ENCODE assay signal across 1 cellular context in the genomic region with DNA sequence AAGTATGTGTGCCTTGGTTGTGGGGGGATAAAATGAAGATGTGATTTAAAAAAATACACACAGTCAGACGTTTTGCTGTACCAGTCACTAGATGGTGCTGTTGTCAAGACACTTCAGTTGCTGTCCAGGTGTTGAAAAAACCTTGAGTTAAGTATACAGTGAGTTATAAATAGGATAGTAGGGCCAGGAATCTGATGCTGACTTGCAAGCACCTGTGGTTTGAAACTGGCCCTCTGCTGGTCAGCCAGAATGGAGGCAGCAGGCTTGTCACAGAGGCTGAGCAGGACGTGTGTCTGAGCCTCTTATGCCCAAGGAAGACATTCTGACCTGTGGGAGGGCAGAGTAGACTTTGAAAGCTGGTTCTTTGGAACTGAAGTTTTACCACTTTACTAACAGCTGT.
A peak's percentile ranks its signal among the peaks of the same experiment; 100 is the strongest.
TF ChIP-seq lines count a peak whose summit lies in the region.

No MANE protein-coding gene starts in this region.

TF ChIP-seq in HepG2, 621 proteins besides CTCF, POLR2A, EP300 and RAD21 (continued from another document):
- TF ChIP-seq, protein P1, sequence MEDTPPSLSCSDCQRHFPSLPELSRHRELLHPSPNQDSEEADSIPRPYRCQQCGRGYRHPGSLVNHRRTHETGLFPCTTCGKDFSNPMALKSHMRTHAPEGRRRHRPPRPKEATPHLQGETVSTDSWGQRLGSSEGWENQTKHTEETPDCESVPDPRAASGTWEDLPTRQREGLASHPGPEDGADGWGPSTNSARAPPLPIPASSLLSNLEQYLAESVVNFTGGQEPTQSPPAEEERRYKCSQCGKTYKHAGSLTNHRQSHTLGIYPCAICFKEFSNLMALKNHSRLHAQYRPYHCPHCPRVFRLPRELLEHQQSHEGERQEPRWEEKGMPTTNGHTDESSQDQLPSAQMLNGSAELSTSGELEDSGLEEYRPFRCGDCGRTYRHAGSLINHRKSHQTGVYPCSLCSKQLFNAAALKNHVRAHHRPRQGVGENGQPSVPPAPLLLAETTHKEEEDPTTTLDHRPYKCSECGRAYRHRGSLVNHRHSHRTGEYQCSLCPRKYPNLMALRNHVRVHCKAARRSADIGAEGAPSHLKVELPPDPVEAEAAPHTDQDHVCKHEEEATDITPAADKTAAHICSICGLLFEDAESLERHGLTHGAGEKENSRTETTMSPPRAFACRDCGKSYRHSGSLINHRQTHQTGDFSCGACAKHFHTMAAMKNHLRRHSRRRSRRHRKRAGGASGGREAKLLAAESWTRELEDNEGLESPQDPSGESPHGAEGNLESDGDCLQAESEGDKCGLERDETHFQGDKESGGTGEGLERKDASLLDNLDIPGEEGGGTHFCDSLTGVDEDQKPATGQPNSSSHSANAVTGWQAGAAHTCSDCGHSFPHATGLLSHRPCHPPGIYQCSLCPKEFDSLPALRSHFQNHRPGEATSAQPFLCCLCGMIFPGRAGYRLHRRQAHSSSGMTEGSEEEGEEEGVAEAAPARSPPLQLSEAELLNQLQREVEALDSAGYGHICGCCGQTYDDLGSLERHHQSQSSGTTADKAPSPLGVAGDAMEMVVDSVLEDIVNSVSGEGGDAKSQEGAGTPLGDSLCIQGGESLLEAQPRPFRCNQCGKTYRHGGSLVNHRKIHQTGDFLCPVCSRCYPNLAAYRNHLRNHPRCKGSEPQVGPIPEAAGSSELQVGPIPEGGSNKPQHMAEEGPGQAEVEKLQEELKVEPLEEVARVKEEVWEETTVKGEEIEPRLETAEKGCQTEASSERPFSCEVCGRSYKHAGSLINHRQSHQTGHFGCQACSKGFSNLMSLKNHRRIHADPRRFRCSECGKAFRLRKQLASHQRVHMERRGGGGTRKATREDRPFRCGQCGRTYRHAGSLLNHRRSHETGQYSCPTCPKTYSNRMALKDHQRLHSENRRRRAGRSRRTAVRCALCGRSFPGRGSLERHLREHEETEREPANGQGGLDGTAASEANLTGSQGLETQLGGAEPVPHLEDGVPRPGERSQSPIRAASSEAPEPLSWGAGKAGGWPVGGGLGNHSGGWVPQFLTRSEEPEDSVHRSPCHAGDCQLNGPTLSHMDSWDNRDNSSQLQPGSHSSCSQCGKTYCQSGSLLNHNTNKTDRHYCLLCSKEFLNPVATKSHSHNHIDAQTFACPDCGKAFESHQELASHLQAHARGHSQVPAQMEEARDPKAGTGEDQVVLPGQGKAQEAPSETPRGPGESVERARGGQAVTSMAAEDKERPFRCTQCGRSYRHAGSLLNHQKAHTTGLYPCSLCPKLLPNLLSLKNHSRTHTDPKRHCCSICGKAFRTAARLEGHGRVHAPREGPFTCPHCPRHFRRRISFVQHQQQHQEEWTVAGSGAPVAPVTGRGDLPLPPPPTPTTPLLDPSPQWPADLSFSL (CRISPR knock-in tag; IDR thresholded peaks at IDR 0.05), result no peak
- TF ChIP-seq, protein P2, sequence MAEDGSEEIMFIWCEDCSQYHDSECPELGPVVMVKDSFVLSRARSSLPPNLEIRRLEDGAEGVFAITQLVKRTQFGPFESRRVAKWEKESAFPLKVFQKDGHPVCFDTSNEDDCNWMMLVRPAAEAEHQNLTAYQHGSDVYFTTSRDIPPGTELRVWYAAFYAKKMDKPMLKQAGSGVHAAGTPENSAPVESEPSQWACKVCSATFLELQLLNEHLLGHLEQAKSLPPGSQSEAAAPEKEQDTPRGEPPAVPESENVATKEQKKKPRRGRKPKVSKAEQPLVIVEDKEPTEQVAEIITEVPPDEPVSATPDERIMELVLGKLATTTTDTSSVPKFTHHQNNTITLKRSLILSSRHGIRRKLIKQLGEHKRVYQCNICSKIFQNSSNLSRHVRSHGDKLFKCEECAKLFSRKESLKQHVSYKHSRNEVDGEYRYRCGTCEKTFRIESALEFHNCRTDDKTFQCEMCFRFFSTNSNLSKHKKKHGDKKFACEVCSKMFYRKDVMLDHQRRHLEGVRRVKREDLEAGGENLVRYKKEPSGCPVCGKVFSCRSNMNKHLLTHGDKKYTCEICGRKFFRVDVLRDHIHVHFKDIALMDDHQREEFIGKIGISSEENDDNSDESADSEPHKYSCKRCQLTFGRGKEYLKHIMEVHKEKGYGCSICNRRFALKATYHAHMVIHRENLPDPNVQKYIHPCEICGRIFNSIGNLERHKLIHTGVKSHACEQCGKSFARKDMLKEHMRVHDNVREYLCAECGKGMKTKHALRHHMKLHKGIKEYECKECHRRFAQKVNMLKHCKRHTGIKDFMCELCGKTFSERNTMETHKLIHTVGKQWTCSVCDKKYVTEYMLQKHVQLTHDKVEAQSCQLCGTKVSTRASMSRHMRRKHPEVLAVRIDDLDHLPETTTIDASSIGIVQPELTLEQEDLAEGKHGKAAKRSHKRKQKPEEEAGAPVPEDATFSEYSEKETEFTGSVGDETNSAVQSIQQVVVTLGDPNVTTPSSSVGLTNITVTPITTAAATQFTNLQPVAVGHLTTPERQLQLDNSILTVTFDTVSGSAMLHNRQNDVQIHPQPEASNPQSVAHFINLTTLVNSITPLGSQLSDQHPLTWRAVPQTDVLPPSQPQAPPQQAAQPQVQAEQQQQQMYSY (CRISPR knock-in tag; IDR thresholded peaks at IDR 0.05), result no peak
- TF ChIP-seq GATAD2A (CRISPR knock-in tag; IDR thresholded peaks at IDR 0.05) (peak; percentile 39; the same call in 1 of the 2 replicates), STAT6 (CRISPR knock-in tag; IDR thresholded peaks at IDR 0.05; ENCODE audit: borderline replicate concordance) (no peak), CCDC6 (CRISPR knock-in tag; IDR thresholded peaks at IDR 0.05) (no peak), KMT2B (CRISPR knock-in tag; IDR thresholded peaks at IDR 0.05) (0 out of 2 replicates have a peak, but pooled peaks have one; percentile 10), BRD4 (CRISPR knock-in tag; IDR thresholded peaks at IDR 0.05) (no peak), ZNF580 (CRISPR knock-in tag; IDR thresholded peaks at IDR 0.05; ENCODE audit: borderline replicate concordance, low read depth) (0 out of 2 replicates have a peak, but pooled peaks have one; percentile 41), JDP2 (CRISPR knock-in tag; IDR thresholded peaks at IDR 0.05; ENCODE audit: borderline replicate concordance) (no peak), SRSF4 (IDR thresholded peaks at IDR 0.05; ENCODE audit: low read depth, low read length, poor library complexity, severe bottlenecking) (no peak), NFKBIZ (CRISPR knock-in tag; IDR thresholded peaks at IDR 0.05) (0 out of 2 replicates have a peak, but pooled peaks have one; percentile 39)
